Comparison of ENCODE assay signal across 17 cellular contexts in genomic region chr17:19374136-19374535, GRCh38. TPM values are rescaled to one million over a fixed set of nuclear protein-coding genes. Genes with fewer than 3 reads are reported as not detected.
"Had no signal": no experiment of that assay in that cellular context is flagged by ENCODE, and none has a peak within 500 bp of the region (broad histone marks: within the 10 kb centered on the region; RNA-seq: fewer than 3 reads in every experiment).

No MANE protein-coding gene starts in this region.

- H3K27me3 ChIP-seq: breast epithelium, dorsolateral prefrontal cortex, gastrocnemius medialis, upper lobe of left lung had no signal

- H3K27ac ChIP-seq: gastrocnemius medialis, left ventricle myocardium inferior, upper lobe of left lung had no signal

- H3K27ac Mint-ChIP-seq: activated B cell treated with CpG ODN at 0.5 μM for 24 hours; activated CD4-positive, alpha-beta T cell treated with anti-CD3 and anti-CD28 coated beads, Interleukin-2, amount 10 ng/mL, durations not matched to agents 7 days and 5 days; activated naive CD4-positive, alpha-beta T cell treated with anti-CD3 and anti-CD28 coated beads, Interleukin-2, amount 50 U/mL, for 24 hours; activated T-helper 2 cell treated with anti-CD3 and anti-CD28 coated beads, Interferon-gamma antibody, Interleukin-2, Interleukin-4, amounts not matched to agents 10 μg/mL and 5 μg/mL and 100 μg/mL, durations not matched to agents 14 hours and 24 hours and 36 hours; memory B cell had no signal

- ATAC-seq: gastrocnemius medialis, right cardiac atrium, T-helper 17 cell had no signal

- H3K36me3 ChIP-seq: breast epithelium, gastrocnemius medialis, left ventricle myocardium inferior, upper lobe of left lung had no signal

- H3K4me3 Mint-ChIP-seq: activated B cell treated with CpG ODN at 0.5 μM for 24 hours; activated CD4-positive, alpha-beta T cell treated with anti-CD3 and anti-CD28 coated beads, Interleukin-2, amount 10 ng/mL, durations not matched to agents 7 days and 5 days; activated naive CD4-positive, alpha-beta T cell treated with anti-CD3 and anti-CD28 coated beads, Interleukin-2, amount 50 U/mL, for 24 hours; memory B cell; T-helper 17 cell had no signal

- H3K36me3 Mint-ChIP-seq: activated naive CD4-positive, alpha-beta T cell treated with anti-CD3 and anti-CD28 coated beads, Interleukin-2, amount 50 U/mL, for 24 hours had no signal

- H3K27me3 Mint-ChIP-seq: activated B cell treated with CpG ODN at 0.5 μM for 24 hours; activated CD4-positive, alpha-beta T cell treated with anti-CD3 and anti-CD28 coated beads, Interleukin-2, amount 10 ng/mL, durations not matched to agents 7 days and 5 days; activated naive CD4-positive, alpha-beta T cell treated with anti-CD3 and anti-CD28 coated beads, Interleukin-2, amount 50 U/mL, for 24 hours; memory B cell; T-helper 17 cell had no signal

- FAIRE-seq: keratinocyte had no signal

- H3K4me3 ChIP-seq: breast epithelium, dorsolateral prefrontal cortex, gastrocnemius medialis, left ventricle myocardium inferior, upper lobe of left lung had no signal

- H3K9me3 ChIP-seq: breast epithelium, gastrocnemius medialis, left ventricle myocardium inferior, upper lobe of left lung had no signal

- DNase-seq: activated B cell treated with CpG ODN at 0.5 μM for 24 hours; activated CD4-positive, alpha-beta T cell treated with anti-CD3 and anti-CD28 coated beads, Interleukin-2, amount 10 ng/mL, durations not matched to agents 7 days and 5 days; gastrocnemius medialis; left ventricle myocardium inferior; right cardiac atrium; stimulated activated CD4-positive, alpha-beta T cell treated with anti-CD3 and anti-CD28 coated beads, Interleukin-2, amount 100 ng/mL, for 24 hours; stimulated activated naive CD4-positive, alpha-beta T cell treated with Interleukin-2 at 50 U/mL for 16 hours; T-helper 17 cell; upper lobe of left lung had no signal

- H3K9me3 Mint-ChIP-seq: activated B cell treated with CpG ODN at 0.5 μM for 24 hours; activated naive CD4-positive, alpha-beta T cell treated with anti-CD3 and anti-CD28 coated beads, Interleukin-2, amount 50 U/mL, for 24 hours; activated T-helper 2 cell treated with anti-CD3 and anti-CD28 coated beads, Interferon-gamma antibody, Interleukin-2, Interleukin-4, amounts not matched to agents 10 μg/mL and 5 μg/mL and 100 μg/mL, durations not matched to agents 14 hours and 24 hours and 36 hours; memory B cell had no signal

RNA-seq across cellular contexts. Expression of gene MFAP4, which starts 12.9 kb away (rescaled TPM):
- total RNA-seq: activated B cell treated with CpG ODN at 0.5 μM for 24 hours; activated CD4-positive, alpha-beta T cell treated with anti-CD3 and anti-CD28 coated beads, Interleukin-2, amount 10 ng/mL, durations not matched to agents 7 days and 5 days; activated CD8-positive, alpha-beta memory T cell treated with anti-CD3 and anti-CD28 coated beads for 36 hours; activated T-helper 2 cell treated with anti-CD3 and anti-CD28 coated beads, Interferon-gamma antibody, Interleukin-2, Interleukin-4, amounts not matched to agents 10 μg/mL and 5 μg/mL and 100 μg/mL, durations not matched to agents 14 hours and 24 hours and 36 hours; endothelial cell of umbilical vein; T-helper 17 cell had no signal
- polyA plus RNA-seq: endothelial cell of umbilical vein, keratinocyte had no signal
